ENCODE assay signal across 1 cellular context in the genomic region with DNA sequence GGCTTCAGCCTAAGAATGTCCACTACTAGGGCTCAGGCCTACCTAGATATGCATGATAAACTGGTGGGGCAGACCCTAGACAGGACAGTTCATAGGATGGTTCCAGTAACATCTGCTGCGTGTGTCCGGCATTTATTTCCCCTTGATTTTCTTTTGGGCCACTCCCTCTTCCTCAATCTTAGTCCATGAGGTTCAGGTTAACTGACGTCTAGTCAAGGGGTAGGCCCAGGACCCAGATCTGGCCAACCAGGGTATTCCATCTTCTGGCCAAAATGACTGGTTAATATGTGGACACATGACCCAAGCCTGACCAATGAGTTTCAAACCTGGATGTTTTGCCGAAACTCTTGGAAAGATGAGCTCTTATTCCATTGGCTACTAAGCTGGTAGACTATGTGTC.
TF ChIP-seq lines count a peak whose summit lies in the region.

No MANE protein-coding gene starts in this region.

TF ChIP-seq in K562, 482 proteins besides CTCF, POLR2A, EP300 and RAD21:
- TF ChIP-seq NFYB (IDR thresholded peaks at IDR 0.05; ENCODE audit: extremely low read depth, insufficient read length) = peak; percentile 17
- TF ChIP-seq USF2 (CRISPR knock-in tag; IDR thresholded peaks at IDR 0.05) = 0 out of 2 replicates have a peak, but pooled peaks have one; percentile 15
- no peak for TF ChIP-seq HMBOX1 (IDR thresholded peaks at IDR 0.05)
- TF ChIP-seq, protein P1, sequence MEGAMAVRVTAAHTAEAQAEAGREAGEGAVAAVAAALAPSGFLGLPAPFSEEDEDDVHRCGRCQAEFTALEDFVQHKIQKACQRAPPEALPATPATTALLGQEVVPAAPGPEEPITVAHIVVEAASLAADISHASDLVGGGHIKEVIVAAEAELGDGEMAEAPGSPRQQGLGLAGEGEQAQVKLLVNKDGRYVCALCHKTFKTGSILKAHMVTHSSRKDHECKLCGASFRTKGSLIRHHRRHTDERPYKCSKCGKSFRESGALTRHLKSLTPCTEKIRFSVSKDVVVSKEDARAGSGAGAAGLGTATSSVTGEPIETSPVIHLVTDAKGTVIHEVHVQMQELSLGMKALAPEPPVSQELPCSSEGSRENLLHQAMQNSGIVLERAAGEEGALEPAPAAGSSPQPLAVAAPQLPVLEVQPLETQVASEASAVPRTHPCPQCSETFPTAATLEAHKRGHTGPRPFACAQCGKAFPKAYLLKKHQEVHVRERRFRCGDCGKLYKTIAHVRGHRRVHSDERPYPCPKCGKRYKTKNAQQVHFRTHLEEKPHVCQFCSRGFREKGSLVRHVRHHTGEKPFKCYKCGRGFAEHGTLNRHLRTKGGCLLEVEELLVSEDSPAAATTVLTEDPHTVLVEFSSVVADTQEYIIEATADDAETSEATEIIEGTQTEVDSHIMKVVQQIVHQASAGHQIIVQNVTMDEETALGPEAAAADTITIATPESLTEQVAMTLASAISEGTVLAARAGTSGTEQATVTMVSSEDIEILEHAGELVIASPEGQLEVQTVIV (CRISPR knock-in tag; IDR thresholded peaks at IDR 0.05; ENCODE audit: borderline replicate concordance) = no peak
